Comparison of ENCODE assay signal across 8 cellular contexts in the genomic region with DNA sequence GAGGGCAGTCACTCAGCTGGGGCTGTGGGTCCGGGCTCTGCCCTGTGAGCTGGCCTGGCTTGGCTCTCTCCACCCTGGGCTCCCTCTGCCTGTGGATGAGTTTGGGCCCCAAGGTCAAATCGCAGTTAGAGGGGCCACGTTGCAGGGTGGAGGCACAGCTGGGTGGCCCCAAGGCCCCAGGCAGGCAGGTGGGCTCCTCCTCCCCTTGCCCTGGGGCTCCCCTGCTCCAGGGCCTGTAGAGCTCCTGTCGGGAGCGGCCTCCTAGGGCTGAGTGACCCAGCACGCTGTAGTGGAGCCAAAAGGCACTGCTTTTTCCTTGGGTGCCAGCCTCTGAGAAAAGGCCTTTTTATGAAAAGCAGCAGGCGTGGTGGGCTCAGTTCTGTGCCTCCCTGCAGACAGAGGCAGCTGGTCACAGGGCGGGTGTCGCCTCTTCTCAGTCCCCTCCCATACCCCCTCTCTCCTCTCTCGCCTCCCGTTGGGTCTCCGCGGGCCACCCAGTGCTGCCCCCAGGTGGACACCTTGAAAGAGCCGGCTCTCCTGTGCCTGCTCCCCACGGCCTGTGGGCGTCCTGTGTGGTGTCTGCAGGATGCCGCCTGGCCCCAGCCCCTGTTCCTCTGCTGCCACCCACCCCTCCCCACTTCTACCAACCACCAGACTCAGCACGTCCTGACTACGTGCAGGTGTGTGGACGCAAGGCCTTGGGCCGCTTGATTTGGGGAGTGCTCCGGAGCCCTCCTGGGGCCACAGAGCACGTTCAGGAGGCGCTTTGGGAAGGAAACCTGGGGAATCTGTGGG. TPM values are rescaled to one million over a fixed set of nuclear protein-coding genes. Genes with fewer than 3 reads are reported as not detected.
A peak's percentile ranks its signal among the peaks of the same experiment; 100 is the strongest.
DNase-seq lines count a peak whose midpoint lies in the region; ATAC-seq and TF ChIP-seq lines count a peak whose summit lies in the region.

No MANE protein-coding gene starts in this region.

- peak; percentile 14 for DNase-seq in NCI-H1092 treated with DMSO at 0.1 percent for 48 hours (lab: John Stamatoyannopoulos, UW)
- DNase-seq in NCI-H1092 (lab: John Stamatoyannopoulos, UW), result no peak
- peak; percentile 69 for DNase-seq in cerebellum (ENCODE audit: low spot score)
- peak; percentile 73 to 85 (median 81) for DNase-seq in right lobe of liver
- DNase-seq in stimulated activated CD8-positive, alpha-beta memory T cell treated with anti-CD3 and anti-CD28 coated beads, Interleukin-2, amount 100 ng/mL, for 48 hours (ENCODE audit: low read depth in 2 of 2), result peak; percentile 67 to 68
- no peak for DNase-seq in NK-92 treated with Interleukin-12 subunit alpha and Interleukin-12 subunit beta, amount 100 ng/mL, for 24 hours (lab: John Stamatoyannopoulos, UW)

- H3K27ac ChIP-seq in KMS-11 (no peak overlapping the region), right lobe of liver (peak overlapping the region in 2 of 3 donors; percentile 67 to 89)

- H3K9me3 ChIP-seq in right lobe of liver, result no peaks in the 10 kb centered on the region

- H2AFZ ChIP-seq in KMS-11 (ENCODE audit: low read depth), result no peak overlapping the region

- H3K79me2 ChIP-seq in KMS-11 (ENCODE audit: insufficient read depth, low read depth), result peaks cover 9% of the 10 kb centered on the region; the same call in 1 of the 2 replicates

- TF ChIP-seq POLR2A in right lobe of liver (IDR thresholded peaks at IDR 0.05), result no peak

- TF ChIP-seq CTCF in KMS-11 (conservative IDR thresholded peaks at IDR 0.05; ENCODE audit: low read depth, low read length) (peak; percentile 49), right lobe of liver (IDR thresholded peaks at IDR 0.05) (peak; percentile 66 to 78 (median 72))

- no peaks in the 10 kb centered on the region for H4K20me1 ChIP-seq in KMS-11 (ENCODE audit: insufficient read depth)

- WGBS in right lobe of liver (ENCODE audit: insufficient coverage, low coverage, low lambda C conversion rate, missing lambda C conversion rate), result 19% methylated on average over 4 of the region's 24 CpGs

- H3K4me3 ChIP-seq in KMS-11 (IDR thresholded peaks at IDR 0.05; ENCODE audit: insufficient read depth, low read depth, low read length) (no peak overlapping the region), right lobe of liver (peak overlapping the region in 1 of 3 donors; percentile 35)

- H3K9ac ChIP-seq in KMS-11, result no peak overlapping the region

- intact Hi-C loops in right lobe of liver (cut with DNase I), result no loop called here

- H3K36me3 ChIP-seq in KMS-11 (ENCODE audit: insufficient read depth), result no peaks in the 10 kb centered on the region
- peaks cover 0 to 15% (median 3%) of the 10 kb centered on the region in 4 donors for H3K36me3 ChIP-seq in right lobe of liver

- H3K4me1 ChIP-seq in KMS-11 (ENCODE audit: low read depth, poor library complexity, severe bottlenecking) (no peaks in the 10 kb centered on the region), right lobe of liver (peaks cover 0 to 24% (median 11%) of the 10 kb centered on the region in 4 donors)

- ATAC-seq in activated CD4-positive, CD25-positive, alpha-beta regulatory T cell treated with anti-CD3 and anti-CD28 coated beads, Interleukin-2, amount 50 U/mL, for 24 hours, result peak; percentile 67 to 73
- ATAC-seq in right lobe of liver, result peak; percentile 71 to 85 (median 79)

- H3K27me3 ChIP-seq in KMS-11 (ENCODE audit: insufficient read depth, low read depth) (no peaks in the 10 kb centered on the region), right lobe of liver (no peaks in the 10 kb centered on the region)

- no peak overlapping the region for H3K4me2 ChIP-seq in KMS-11

RNA-seq across cellular contexts. Expression of gene SS18L1, which starts 13.2 kb away (rescaled TPM):
- total RNA-seq in cerebellum, result 60.0 TPM
- total RNA-seq in right lobe of liver, result 10 to 100 TPM; 14.1 to 26.5 (median 23.7) TPM

RNA-seq across cellular contexts. Expression of gene PSMA7, which starts 13.6 kb away (rescaled TPM):
- 72.6 TPM for total RNA-seq in cerebellum
- total RNA-seq in right lobe of liver, result 100 to 1,000 TPM; 108 to 268 (median 116) TPM

RNA-seq across cellular contexts. Expression of gene MTG2, which starts 26.0 kb away (rescaled TPM):
- total RNA-seq in cerebellum, result 18.7 TPM
- 10 to 100 TPM; 27.0 to 45.6 (median 31.8) TPM for total RNA-seq in right lobe of liver

RNA-seq across cellular contexts. Expression of gene LSM14B, which starts 34.5 kb away (rescaled TPM):
- 65.1 TPM for total RNA-seq in cerebellum
- 10 to 100 TPM in 5 of 6 experiments, 1 to 10 TPM in 1; 9.5 to 19.8 (median 14.2) TPM for total RNA-seq in right lobe of liver

Comparison
In these comparisons a context has a peak if more than half of its experiments do, and no peak if none do; other contexts are left out.
1. DNase-seq: peak in NCI-H1092 treated with DMSO at 0.1 percent for 48 hours (single experiment), cerebellum (single experiment), right lobe of liver (3 of 3) and stimulated activated CD8-positive, alpha-beta memory T cell treated with anti-CD3 and anti-CD28 coated beads, Interleukin-2, amount 100 ng/mL, for 48 hours (2 of 2); none in NCI-H1092 (single experiment) and NK-92 treated with Interleukin-12 subunit alpha and Interleukin-12 subunit beta, amount 100 ng/mL, for 24 hours (single experiment).